25 cellular contexts compared by ENCODE assay signal in the genomic region with DNA sequence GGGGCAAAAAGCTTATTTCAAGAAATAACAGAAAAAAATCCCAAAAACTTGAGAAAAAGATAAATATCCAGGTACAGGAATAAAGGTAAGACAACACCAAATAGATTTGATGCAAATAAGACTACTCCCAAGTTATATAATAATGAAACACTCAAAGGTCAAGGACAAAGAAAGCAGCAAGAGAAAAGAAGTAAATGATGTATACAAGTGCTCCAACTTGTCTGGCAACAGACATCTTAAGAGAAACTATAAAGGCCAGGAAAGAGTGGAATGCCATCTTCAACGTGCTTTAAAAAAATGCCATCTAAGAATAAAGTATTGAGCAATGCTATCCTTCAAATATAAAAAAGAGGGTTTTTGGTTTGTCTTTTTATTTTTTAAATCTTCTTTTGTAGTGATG.
"Had no signal": no experiment of that assay in that cellular context is flagged by ENCODE, and none has a peak within 500 bp of the region (broad histone marks: within the 10 kb centered on the region; RNA-seq: fewer than 3 reads in every experiment).

No MANE protein-coding gene starts in this region.

- H2AFZ ChIP-seq: hepatocyte had no signal

- H3K4me1 ChIP-seq: uterus had no signal

- FAIRE-seq: astrocyte, colon, endothelial cell of umbilical vein, frontal cortex had no signal

- H3K4me3 ChIP-seq: dorsolateral prefrontal cortex, hepatocyte, left lung, spleen, testis, uterus had no signal

- H3K9me3 ChIP-seq: testis had no signal

- ATAC-seq: activated CD8-positive, alpha-beta T cell treated with anti-CD3 and anti-CD28 coated beads, Interleukin-2, amount 10 ng/mL, durations not matched to agents 7 days and 5 days; effector memory CD8-positive, alpha-beta T cell; esophagus mucosa; left lung; naive thymus-derived CD8-positive, alpha-beta T cell had no signal

- H3K27ac ChIP-seq: dorsolateral prefrontal cortex, hepatocyte, left lung, spleen, testis had no signal

- DNase-seq: activated CD4-positive, alpha-beta T cell treated with anti-CD3 and anti-CD28 coated beads, Interleukin-2, amount 10 ng/mL, durations not matched to agents 7 days and 5 days; activated CD4-positive, CD25-positive, alpha-beta regulatory T cell treated with anti-CD3 and anti-CD28 coated beads, Interleukin-2, amount 50 U/mL, for 72 hours; activated CD8-positive, alpha-beta T cell treated with anti-CD3 and anti-CD28 coated beads, Interleukin-2, amount 10 ng/mL, durations not matched to agents 7 days and 5 days; activated gamma-delta T cell; activated naive CD4-positive, alpha-beta T cell treated with anti-CD3 and anti-CD28 coated beads, Interleukin-2, amount 50 U/mL, for 16 hours; central memory CD4-positive, alpha-beta T cell; dorsolateral prefrontal cortex; effector memory CD8-positive, alpha-beta T cell; glutamatergic neuron; kidney glomerular epithelial cell; naive thymus-derived CD8-positive, alpha-beta T cell; retina; spleen; stimulated activated CD4-positive, alpha-beta T cell treated with anti-CD3 and anti-CD28 coated beads, Interleukin-4, amount 100 ng/mL, for 1 hour; stimulated activated naive CD4-positive, alpha-beta T cell; testis; trophoblast cell; uterus had no signal

- H3K4me2 ChIP-seq: hepatocyte had no signal

- H3K36me3 ChIP-seq: uterus had no signal

- H3K27me3 ChIP-seq: dorsolateral prefrontal cortex, hepatocyte, left lung, spleen, testis, uterus had no signal
